11 cellular contexts compared by ENCODE assay signal in genomic region chr9:122125891-122126331, GRCh38. TPM values are rescaled to one million over a fixed set of nuclear protein-coding genes. Genes with fewer than 3 reads are reported as not detected.
DNase-seq lines count a peak whose midpoint lies in the region; ATAC-seq and TF ChIP-seq lines count a peak whose summit lies in the region.
"Had no signal": no experiment of that assay in that cellular context is flagged by ENCODE, and none has a peak within 500 bp of the region (broad histone marks: within the 10 kb centered on the region; RNA-seq: fewer than 3 reads in every experiment).

No MANE protein-coding gene starts in this region.

- no peaks in the 10 kb centered on the region for H3K9me3 Mint-ChIP-seq in endothelial cell (ENCODE audit: unreplicated experiment)
- H3K9me3 Mint-ChIP-seq: activated B cell treated with CpG ODN at 0.5 μM for 24 hours, neural crest cell had no signal

- no peak overlapping the region for H2BK15ac ChIP-seq in mesenchymal stem cell (ENCODE audit: low read depth, poor library complexity, severe bottlenecking)

- H3K27me3 ChIP-seq in ACC112 (ENCODE audit: insufficient read depth, low read length), result no peaks in the 10 kb centered on the region
- peaks cover 39% of the 10 kb centered on the region for H3K27me3 ChIP-seq in HUES64 (ENCODE audit: insufficient read depth, low read length)
- H3K27me3 ChIP-seq in mesenchymal stem cell (ENCODE audit: control insufficient read depth in 1 of 2, insufficient read depth in 1 of 2, low read length in 2 of 2), result peaks cover 13 to 42% of the 10 kb centered on the region in 2 experiments

- 15% methylated on average over 16 of the region's 16 CpGs for WGBS in HUES64
- 18% methylated on average over 16 of the region's 16 CpGs for WGBS in mesenchymal stem cell

- H2BK12ac ChIP-seq in mesenchymal stem cell (ENCODE audit: low read length in 2 of 2), result peak overlapping the region in 1 of 2 experiments; percentile 70

- no peaks in the 10 kb centered on the region for H3K36me3 Mint-ChIP-seq in endothelial cell (ENCODE audit: low read depth, unreplicated experiment)

- H2BK120ac ChIP-seq in mesenchymal stem cell (ENCODE audit: low read depth, low read length), result no peak overlapping the region

- peak overlapping the region; percentile 79 for H3K4me3 Mint-ChIP-seq in endothelial cell (ENCODE audit: unreplicated experiment)

- peak overlapping the region; percentile 41 for H4K8ac ChIP-seq in mesenchymal stem cell (ENCODE audit: low read length)

- H3K79me1 ChIP-seq in mesenchymal stem cell (replicated peaks; ENCODE audit: low read length, poor library complexity, severe bottlenecking), result no peaks in the 10 kb centered on the region

- H4K91ac ChIP-seq in mesenchymal stem cell (ENCODE audit: low read length), result no peak overlapping the region

- H3K4me2 ChIP-seq in mesenchymal stem cell (ENCODE audit: low read length, poor library complexity, severe bottlenecking), result peak overlapping the region; percentile 93

- H3K36me3 ChIP-seq in ACC112 (ENCODE audit: insufficient read depth, low read length), result no peaks in the 10 kb centered on the region
- no peaks in the 10 kb centered on the region for H3K36me3 ChIP-seq in HUES64 (ENCODE audit: insufficient read depth, low read length)
- H3K36me3 ChIP-seq in mesenchymal stem cell (ENCODE audit: control insufficient read depth in 1 of 2, insufficient read depth in 2 of 2, low read depth in 1 of 2, low read length in 2 of 2), result no peaks in the 10 kb centered on the region
- H3K36me3 ChIP-seq: colonic mucosa had no signal

- H3K79me2 ChIP-seq in ACC112 (ENCODE audit: control insufficient read depth, insufficient read depth, low read length, unreplicated experiment), result no peaks in the 10 kb centered on the region

- H3K4me1 Mint-ChIP-seq in endothelial cell (ENCODE audit: unreplicated experiment), result peaks cover 15% of the 10 kb centered on the region

- no peak overlapping the region for H3K27ac ChIP-seq in ACC112 (ENCODE audit: low read depth, low read length)
- H3K27ac ChIP-seq in HUES64 (ENCODE audit: low read depth, low read length), result no peak overlapping the region
- no peak overlapping the region for H3K27ac ChIP-seq in mesenchymal stem cell (ENCODE audit: low read length, poor library complexity, severe bottlenecking)
- H3K27ac ChIP-seq: colonic mucosa had no signal

- H3K14ac ChIP-seq in mesenchymal stem cell (ENCODE audit: low read length in 2 of 2), result no peak overlapping the region

- no peaks in the 10 kb centered on the region for H3K9me3 ChIP-seq in HUES64 (ENCODE audit: insufficient read depth, low read depth, low read length)
- no peaks in the 10 kb centered on the region for H3K9me3 ChIP-seq in mesenchymal stem cell (ENCODE audit: control insufficient read depth, low read length)
- H3K9me3 ChIP-seq: colonic mucosa had no signal

- H3K4ac ChIP-seq in mesenchymal stem cell (ENCODE audit: low read depth in 1 of 2, low read length in 2 of 2), result no peak overlapping the region

- peak overlapping the region; percentile 67 for H3K4me3 ChIP-seq in ACC112 (ENCODE audit: low read depth, low read length)
- H3K4me3 ChIP-seq in HUES64 (ENCODE audit: low read length), result peak overlapping the region; percentile 62
- H3K4me3 ChIP-seq in mesenchymal stem cell (ENCODE audit: insufficient read depth in 1 of 2, low read depth in 1 of 2, low read length in 2 of 2), result peak overlapping the region in 1 of 2 experiments; percentile 68

- no peak for TF ChIP-seq CTCF in endothelial cell (IDR thresholded peaks at IDR 0.05; ENCODE audit: unreplicated experiment)
- no peak for TF ChIP-seq CTCF in omental fat pad (IDR thresholded peaks at IDR 0.05)

- peaks cover 12% of the 10 kb centered on the region for H3K4me1 ChIP-seq in ACC112 (ENCODE audit: control insufficient read depth, insufficient read depth, low read length, unreplicated experiment)
- peaks cover 6% of the 10 kb centered on the region; the same call in 1 of the 2 replicates for H3K4me1 ChIP-seq in HUES64 (ENCODE audit: insufficient read depth, low read length)
- peaks cover 20% of the 10 kb centered on the region for H3K4me1 ChIP-seq in mesenchymal stem cell (ENCODE audit: control insufficient read depth, insufficient read depth, low read depth, low read length)
- H3K4me1 ChIP-seq: colonic mucosa had no signal

- H2AK5ac ChIP-seq in mesenchymal stem cell (ENCODE audit: low read length, severe bottlenecking), result no peak overlapping the region

- DNase-seq in endothelial cell (ENCODE audit: low spot score) (no peak), mesenchymal stem cell (peak; percentile 38), NCI-H1436 (lab: John Stamatoyannopoulos, UW) (no peak), AG08395 (ENCODE audit: low spot score) (no peak), omental fat pad (ENCODE audit: low spot score) (no peak)

- peak overlapping the region in 1 of 2 experiments; percentile 25 for H3K18ac ChIP-seq in mesenchymal stem cell (ENCODE audit: low read depth in 1 of 2, low read length in 2 of 2)

- H3K23ac ChIP-seq in mesenchymal stem cell (ENCODE audit: low read length in 2 of 2), result no peak overlapping the region

- no peak for ATAC-seq in GM21381 (IDR thresholded peaks at IDR 0.05; ENCODE audit: unreplicated experiment)
- ATAC-seq in omental fat pad (ENCODE audit: low FRiP score), result no peak

- no peak overlapping the region for H2BK5ac ChIP-seq in mesenchymal stem cell (ENCODE audit: low read depth, low read length, poor library complexity, severe bottlenecking)

- H3K9ac ChIP-seq in HUES64 (ENCODE audit: low read depth, low read length) (peak overlapping the region; percentile 54), mesenchymal stem cell (ENCODE audit: low read length) (peak overlapping the region; percentile 78)

- peaks cover 23% of the 10 kb centered on the region for H3K27me3 Mint-ChIP-seq in endothelial cell (ENCODE audit: unreplicated experiment)

- H3K27ac Mint-ChIP-seq in endothelial cell (ENCODE audit: unreplicated experiment), result peak overlapping the region; percentile 70
- H3K27ac Mint-ChIP-seq: activated B cell treated with CpG ODN at 0.5 μM for 24 hours had no signal

- H2AFZ ChIP-seq in ACC112 (ENCODE audit: low read length, unreplicated experiment) (peak overlapping the region; percentile 72), mesenchymal stem cell (ENCODE audit: low read depth, low read length) (peak overlapping the region; percentile 72)

RNA-seq across cellular contexts. Expression of gene TTLL11, which starts 32.8 kb away (rescaled TPM):
- polyA plus RNA-seq in HUES64 (2013, experiment 1 of 2), result 1.2 TPM
- polyA plus RNA-seq in HUES64 (2013, experiment 2 of 2), result 0.95 TPM
- 4.0 TPM for total RNA-seq in endothelial cell (ENCODE audit: unreplicated experiment)
- polyA plus RNA-seq in mesenchymal stem cell (2013, experiment 1 of 2), result 5.2 TPM
- polyA plus RNA-seq in mesenchymal stem cell (2013, experiment 2 of 2), result 5.5 TPM
- 10 to 100 TPM in 2 of 4 donors, 1 to 10 TPM in 2; 7.0 to 16.0 (median 10.2) TPM for total RNA-seq in omental fat pad

RNA-seq across cellular contexts. Expression of gene NDUFA8, which starts 33.7 kb away (rescaled TPM):
- 82.3 TPM for polyA plus RNA-seq in HUES64 (2013, experiment 1 of 2)
- polyA plus RNA-seq in HUES64 (2013, experiment 2 of 2), result 88.1 TPM
- total RNA-seq in endothelial cell (ENCODE audit: unreplicated experiment) (45.2 TPM), omental fat pad (10 to 100 TPM; 22.8 to 41.7 (median 30.0) TPM)
- 86.5 TPM for polyA plus RNA-seq in mesenchymal stem cell (2013, experiment 1 of 2)
- 89.6 TPM for polyA plus RNA-seq in mesenchymal stem cell (2013, experiment 2 of 2)

RNA-seq across cellular contexts. Expression of gene MORN5, which starts 33.8 kb away (rescaled TPM):
- polyA plus RNA-seq in HUES64 (2013, experiment 1 of 2), result not detected
- not detected for polyA plus RNA-seq in HUES64 (2013, experiment 2 of 2)
- total RNA-seq in endothelial cell (ENCODE audit: unreplicated experiment) (0.64 TPM), omental fat pad (not detected)
- not detected for polyA plus RNA-seq in mesenchymal stem cell (2013, experiment 1 of 2)
- polyA plus RNA-seq in mesenchymal stem cell (2013, experiment 2 of 2), result not detected
- total RNA-seq: activated B cell treated with CpG ODN at 0.5 μM for 24 hours, neural crest cell had no signal
